Comparison of ENCODE assay signal across 16 cellular contexts in genomic region chr2:181124499-181124898, GRCh38.
DNase-seq lines count a peak whose midpoint lies in the region; ATAC-seq and TF ChIP-seq lines count a peak whose summit lies in the region.
"Had no signal": no experiment of that assay in that cellular context is flagged by ENCODE, and none has a peak within 500 bp of the region (broad histone marks: within the 10 kb centered on the region; RNA-seq: fewer than 3 reads in every experiment).

No MANE protein-coding gene starts in this region.

- peaks cover 24 to 72% (median 32%) of the 10 kb centered on the region in 4 donors for H3K4me1 Mint-ChIP-seq in CD4-positive, CD25-positive, alpha-beta regulatory T cell
- peaks cover 75% of the 10 kb centered on the region for H3K4me1 Mint-ChIP-seq in activated CD4-positive, alpha-beta memory T cell treated with anti-CD3 and anti-CD28 coated beads, Interleukin-2, amount 10 ng/mL, durations not matched to agents 7 days and 5 days
- H3K4me1 Mint-ChIP-seq in immature natural killer cell: peaks cover 72 to 85% of the 10 kb centered on the region in 2 donors

- peak overlapping the region; percentile 83 for H3K27ac ChIP-seq in CD4-positive, CD25-positive, alpha-beta regulatory T cell (ENCODE audit: insufficient read depth, low read length, poor library complexity, severe bottlenecking)
- no peak overlapping the region for H3K27ac ChIP-seq in GM23248
- no peak overlapping the region for H3K27ac ChIP-seq in ascending aorta

- H3K27ac Mint-ChIP-seq in CD4-positive, CD25-positive, alpha-beta regulatory T cell: peak overlapping the region; percentile 90 to 97 (median 95)
- peak overlapping the region; percentile 85 for H3K27ac Mint-ChIP-seq in activated CD4-positive, alpha-beta memory T cell treated with anti-CD3 and anti-CD28 coated beads, Interleukin-2, amount 10 ng/mL, durations not matched to agents 7 days and 5 days
- H3K27ac Mint-ChIP-seq in immature natural killer cell: peak overlapping the region; percentile 96 to 100 (median 99)
- H3K27ac Mint-ChIP-seq: activated B cell treated with CpG ODN at 0.5 μM for 24 hours had no signal

- POLR2A ChIA-PET in activated CD4-positive, alpha-beta memory T cell treated with anti-CD3 and anti-CD28 coated beads, Interleukin-2, amount 10 ng/mL, durations not matched to agents 7 days and 5 days (lab: Charles Lee): interaction anchor here (0.9 to 10.8 kb wide), 16 partner anchors 9 to 346 kb away, joined by 3 to 304 read pairs (median 5); partner anchors contain the start of gene ITGA4

- peaks cover 23% of the 10 kb centered on the region for H3K4me1 ChIP-seq in CD4-positive, CD25-positive, alpha-beta regulatory T cell (ENCODE audit: control insufficient read depth, insufficient read depth, low read length, poor library complexity, severe bottlenecking)
- H3K4me1 ChIP-seq in GM23248 (ENCODE audit: insufficient read depth) (peaks cover 20% of the 10 kb centered on the region), ascending aorta (no peaks in the 10 kb centered on the region)

- H2AFZ ChIP-seq in GM23248: peak overlapping the region; percentile 53; the same call in 1 of the 2 replicates

- H4K20me1 ChIP-seq in GM23248 (ENCODE audit: insufficient read depth): no peaks in the 10 kb centered on the region

- H3K9ac ChIP-seq in GM23248: no peak overlapping the region

- DNase-seq in CD4-positive, CD25-positive, alpha-beta regulatory T cell: peak in 1 of 3 donors; percentile 48
- DNase-seq in GM23248: no peak
- DNase-seq in activated CD4-positive, alpha-beta memory T cell treated with anti-CD3 and anti-CD28 coated beads, Interleukin-2, amount 10 ng/mL, durations not matched to agents 7 days and 5 days: no peak
- peak in 2 of 3 donors; percentile 42 to 44 for DNase-seq in immature natural killer cell
- no peak for DNase-seq in NCI-H446 (lab: John Stamatoyannopoulos, UW)
- no peak for DNase-seq in T1000 (lab: John Stamatoyannopoulos, UW)
- no peak for DNase-seq in NCI-H187 treated with DMSO at 0.1 percent for 48 hours (lab: John Stamatoyannopoulos, UW)
- no peak for DNase-seq in ascending aorta (ENCODE audit: low spot score in 2 of 2)
- DNase-seq: activated B cell treated with CpG ODN at 0.5 μM for 24 hours, anterior cingulate cortex, COR-L47, kidney, NCI-H187, occipital lobe, PC-3, substantia nigra had no signal

- H3K4me3 ChIP-seq in CD4-positive, CD25-positive, alpha-beta regulatory T cell (ENCODE audit: low read depth, low read length): peak overlapping the region; percentile 72
- H3K4me3 ChIP-seq in GM23248: no peak overlapping the region
- no peak overlapping the region for H3K4me3 ChIP-seq in ascending aorta

- no peaks in the 10 kb centered on the region for H3K79me2 ChIP-seq in GM23248 (ENCODE audit: insufficient read depth)

- TF ChIP-seq CTCF in ascending aorta (IDR thresholded peaks at IDR 0.05): no peak

- intact Hi-C loops in ascending aorta (cut with DNase I): no loop called here

- H3F3A ChIP-seq in GM23248 (ENCODE audit: insufficient read depth): peaks cover 8% of the 10 kb centered on the region

- H3K27me3 Mint-ChIP-seq in CD4-positive, CD25-positive, alpha-beta regulatory T cell: peaks cover 5% of the 10 kb centered on the region
- H3K27me3 Mint-ChIP-seq in activated CD4-positive, alpha-beta memory T cell treated with anti-CD3 and anti-CD28 coated beads, Interleukin-2, amount 10 ng/mL, durations not matched to agents 7 days and 5 days: no peaks in the 10 kb centered on the region
- peaks cover 5 to 10% (median 8%) of the 10 kb centered on the region in 3 donors for H3K27me3 Mint-ChIP-seq in immature natural killer cell (ENCODE audit: low read depth in 3 of 3)
- H3K27me3 Mint-ChIP-seq: activated B cell treated with CpG ODN at 0.5 μM for 24 hours had no signal

- H3K27me3 ChIP-seq in CD4-positive, CD25-positive, alpha-beta regulatory T cell (ENCODE audit: control insufficient read depth, insufficient read depth, low read length): no peaks in the 10 kb centered on the region
- no peaks in the 10 kb centered on the region for H3K27me3 ChIP-seq in GM23248 (replicated peaks; ENCODE audit: insufficient read depth)
- H3K27me3 ChIP-seq in ascending aorta: no peaks in the 10 kb centered on the region

- CTCF ChIA-PET in activated CD4-positive, alpha-beta memory T cell treated with anti-CD3 and anti-CD28 coated beads, Interleukin-2, amount 10 ng/mL, durations not matched to agents 7 days and 5 days (lab: Charles Lee): interaction anchor here (1.0 to 3.1 kb wide), 7 partner anchors 17 to 334 kb away, joined by 3 to 14 read pairs (median 7); partner anchors contain the start of gene ITGA4

- no peaks in the 10 kb centered on the region for H3K9me3 ChIP-seq in CD4-positive, CD25-positive, alpha-beta regulatory T cell (ENCODE audit: control insufficient read depth in 2 of 2, low read length in 2 of 2)
- H3K9me3 ChIP-seq in GM23248 (ENCODE audit: low read depth) (no peaks in the 10 kb centered on the region), ascending aorta (no peaks in the 10 kb centered on the region)

- in situ Hi-C loops in GM23248 (cut with MboI): no loop called here

- H3K9me3 Mint-ChIP-seq in CD4-positive, CD25-positive, alpha-beta regulatory T cell: peaks cover 0 to 4% (median 0%) of the 10 kb centered on the region in 7 donors
- H3K9me3 Mint-ChIP-seq in activated CD4-positive, alpha-beta memory T cell treated with anti-CD3 and anti-CD28 coated beads, Interleukin-2, amount 10 ng/mL, durations not matched to agents 7 days and 5 days: peaks cover 9% of the 10 kb centered on the region
- peaks cover 0 to 5% (median 2%) of the 10 kb centered on the region in 6 donors for H3K9me3 Mint-ChIP-seq in immature natural killer cell
- H3K9me3 Mint-ChIP-seq: activated B cell treated with CpG ODN at 0.5 μM for 24 hours had no signal

- peak overlapping the region; percentile 32 for H3K4me2 ChIP-seq in GM23248 (ENCODE audit: unreplicated experiment)

- peak overlapping the region in 3 of 4 donors; percentile 57 to 82 (median 74) for H3K4me3 Mint-ChIP-seq in CD4-positive, CD25-positive, alpha-beta regulatory T cell
- peak overlapping the region; percentile 48 for H3K4me3 Mint-ChIP-seq in activated CD4-positive, alpha-beta memory T cell treated with anti-CD3 and anti-CD28 coated beads, Interleukin-2, amount 10 ng/mL, durations not matched to agents 7 days and 5 days
- H3K4me3 Mint-ChIP-seq in immature natural killer cell: peak overlapping the region; percentile 61 to 80 (median 69)
- H3K4me3 Mint-ChIP-seq: activated B cell treated with CpG ODN at 0.5 μM for 24 hours had no signal

- H3K36me3 ChIP-seq in CD4-positive, CD25-positive, alpha-beta regulatory T cell (ENCODE audit: control insufficient read depth, insufficient read depth, low read length): no peaks in the 10 kb centered on the region
- H3K36me3 ChIP-seq in GM23248 (ENCODE audit: low read depth) (no peaks in the 10 kb centered on the region), ascending aorta (no peaks in the 10 kb centered on the region)

- no peaks in the 10 kb centered on the region for H3K9me2 ChIP-seq in GM23248 (ENCODE audit: insufficient read depth)

- peaks cover under 1% of the 10 kb centered on the region for H3K36me3 Mint-ChIP-seq in CD4-positive, CD25-positive, alpha-beta regulatory T cell
- peaks cover 22% of the 10 kb centered on the region for H3K36me3 Mint-ChIP-seq in activated CD4-positive, alpha-beta memory T cell treated with anti-CD3 and anti-CD28 coated beads, Interleukin-2, amount 10 ng/mL, durations not matched to agents 7 days and 5 days (ENCODE audit: low read depth)
- H3K36me3 Mint-ChIP-seq in immature natural killer cell: peaks cover 9 to 26% (median 13%) of the 10 kb centered on the region in 3 donors

- no peak for ATAC-seq in CD4-positive, CD25-positive, alpha-beta regulatory T cell (ENCODE audit: low read depth in 2 of 2)
- ATAC-seq: PC-3 had no signal

- WGBS in GM23248 (ENCODE audit: low coverage in 1 of 2, low lambda C conversion rate in 2 of 2, missing lambda C conversion rate in 2 of 2), 2 experiments: 79 to 83% methylated on average over 3 of the region's 3 CpGs

Comparison
In these comparisons a context has a peak if more than half of its experiments do, and no peak if none do; other contexts are left out.
1. DNase-seq: peak in immature natural killer cell (2 of 3); none in GM23248 (single experiment), activated CD4-positive, alpha-beta memory T cell treated with anti-CD3 and anti-CD28 coated beads, Interleukin-2, amount 10 ng/mL, durations not matched to agents 7 days and 5 days (single experiment), NCI-H446 (0 of 2), T1000 (single experiment), NCI-H187 treated with DMSO at 0.1 percent for 48 hours (single experiment) and ascending aorta (0 of 2).
2. Peak in every context shown above with its lines, with median percentiles within 50 percentile points of each other: H3K27ac Mint-ChIP-seq and H3K4me3 Mint-ChIP-seq.